In the genomic region with DNA sequence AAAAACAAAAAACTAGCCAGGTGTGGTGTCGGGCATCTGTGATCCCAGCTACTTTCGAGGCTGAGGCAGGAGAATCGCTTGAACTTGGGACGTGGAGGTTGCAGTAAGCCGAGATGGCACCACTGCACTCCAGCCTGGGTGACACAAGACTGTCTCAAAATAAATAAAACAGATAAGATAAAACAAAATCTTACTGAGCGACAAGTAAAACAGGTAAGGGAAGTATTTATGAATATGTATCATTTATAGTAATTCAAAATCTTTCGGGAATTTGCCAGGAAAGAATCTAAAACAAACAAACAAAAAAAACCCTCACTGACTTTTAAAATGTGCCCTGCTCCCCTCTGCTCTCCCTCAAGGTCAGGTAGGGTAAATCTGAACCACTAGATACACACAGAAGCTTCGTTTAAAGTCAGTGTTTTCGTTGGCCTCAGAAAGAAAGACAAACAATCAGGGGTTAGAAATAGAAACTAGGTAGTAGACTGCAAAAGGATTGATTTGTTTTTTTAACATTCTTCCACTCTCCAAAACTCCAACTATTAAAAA, we compare ENCODE assay signal across 1 cellular context.
TF ChIP-seq lines count a peak whose summit lies in the region.

No MANE protein-coding gene starts in this region.

TF ChIP-seq in HepG2, 621 proteins besides CTCF, POLR2A, EP300 and RAD21 (continued from another document and continues in another):
- TF ChIP-seq, protein P1, sequence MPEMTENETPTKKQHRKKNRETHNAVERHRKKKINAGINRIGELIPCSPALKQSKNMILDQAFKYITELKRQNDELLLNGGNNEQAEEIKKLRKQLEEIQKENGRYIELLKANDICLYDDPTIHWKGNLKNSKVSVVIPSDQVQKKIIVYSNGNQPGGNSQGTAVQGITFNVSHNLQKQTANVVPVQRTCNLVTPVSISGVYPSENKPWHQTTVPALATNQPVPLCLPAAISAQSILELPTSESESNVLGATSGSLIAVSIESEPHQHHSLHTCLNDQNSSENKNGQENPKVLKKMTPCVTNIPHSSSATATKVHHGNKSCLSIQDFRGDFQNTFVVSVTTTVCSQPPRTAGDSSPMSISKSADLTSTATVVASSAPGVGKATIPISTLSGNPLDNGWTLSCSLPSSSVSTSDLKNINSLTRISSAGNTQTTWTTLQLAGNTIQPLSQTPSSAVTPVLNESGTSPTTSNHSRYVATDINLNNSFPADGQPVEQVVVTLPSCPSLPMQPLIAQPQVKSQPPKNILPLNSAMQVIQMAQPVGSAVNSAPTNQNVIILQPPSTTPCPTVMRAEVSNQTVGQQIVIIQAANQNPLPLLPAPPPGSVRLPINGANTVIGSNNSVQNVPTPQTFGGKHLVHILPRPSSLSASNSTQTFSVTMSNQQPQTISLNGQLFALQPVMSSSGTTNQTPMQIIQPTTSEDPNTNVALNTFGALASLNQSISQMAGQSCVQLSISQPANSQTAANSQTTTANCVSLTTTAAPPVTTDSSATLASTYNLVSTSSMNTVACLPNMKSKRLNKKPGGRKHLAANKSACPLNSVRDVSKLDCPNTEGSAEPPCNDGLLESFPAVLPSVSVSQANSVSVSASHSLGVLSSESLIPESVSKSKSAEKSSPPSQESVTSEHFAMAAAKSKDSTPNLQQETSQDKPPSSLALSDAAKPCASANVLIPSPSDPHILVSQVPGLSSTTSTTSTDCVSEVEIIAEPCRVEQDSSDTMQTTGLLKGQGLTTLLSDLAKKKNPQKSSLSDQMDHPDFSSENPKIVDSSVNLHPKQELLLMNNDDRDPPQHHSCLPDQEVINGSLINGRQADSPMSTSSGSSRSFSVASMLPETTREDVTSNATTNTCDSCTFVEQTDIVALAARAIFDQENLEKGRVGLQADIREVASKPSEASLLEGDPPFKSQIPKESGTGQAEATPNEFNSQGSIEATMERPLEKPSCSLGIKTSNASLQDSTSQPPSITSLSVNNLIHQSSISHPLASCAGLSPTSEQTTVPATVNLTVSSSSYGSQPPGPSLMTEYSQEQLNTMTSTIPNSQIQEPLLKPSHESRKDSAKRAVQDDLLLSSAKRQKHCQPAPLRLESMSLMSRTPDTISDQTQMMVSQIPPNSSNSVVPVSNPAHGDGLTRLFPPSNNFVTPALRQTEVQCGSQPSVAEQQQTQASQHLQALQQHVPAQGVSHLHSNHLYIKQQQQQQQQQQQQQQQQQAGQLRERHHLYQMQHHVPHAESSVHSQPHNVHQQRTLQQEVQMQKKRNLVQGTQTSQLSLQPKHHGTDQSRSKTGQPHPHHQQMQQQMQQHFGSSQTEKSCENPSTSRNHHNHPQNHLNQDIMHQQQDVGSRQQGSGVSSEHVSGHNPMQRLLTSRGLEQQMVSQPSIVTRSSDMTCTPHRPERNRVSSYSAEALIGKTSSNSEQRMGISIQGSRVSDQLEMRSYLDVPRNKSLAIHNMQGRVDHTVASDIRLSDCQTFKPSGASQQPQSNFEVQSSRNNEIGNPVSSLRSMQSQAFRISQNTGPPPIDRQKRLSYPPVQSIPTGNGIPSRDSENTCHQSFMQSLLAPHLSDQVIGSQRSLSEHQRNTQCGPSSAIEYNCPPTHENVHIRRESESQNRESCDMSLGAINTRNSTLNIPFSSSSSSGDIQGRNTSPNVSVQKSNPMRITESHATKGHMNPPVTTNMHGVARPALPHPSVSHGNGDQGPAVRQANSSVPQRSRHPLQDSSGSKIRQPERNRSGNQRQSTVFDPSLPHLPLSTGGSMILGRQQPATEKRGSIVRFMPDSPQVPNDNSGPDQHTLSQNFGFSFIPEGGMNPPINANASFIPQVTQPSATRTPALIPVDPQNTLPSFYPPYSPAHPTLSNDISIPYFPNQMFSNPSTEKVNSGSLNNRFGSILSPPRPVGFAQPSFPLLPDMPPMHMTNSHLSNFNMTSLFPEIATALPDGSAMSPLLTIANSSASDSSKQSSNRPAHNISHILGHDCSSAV (CRISPR knock-in tag; IDR thresholded peaks at IDR 0.05; ENCODE audit: borderline replicate concordance) = no peak
- TF ChIP-seq SRSF4 (IDR thresholded peaks at IDR 0.05; ENCODE audit: low read depth, low read length, poor library complexity, severe bottlenecking) (no peak), ZNF510 (CRISPR knock-in tag; IDR thresholded peaks at IDR 0.05; ENCODE audit: low read depth) (peak; percentile 23; the same call in 1 of the 2 replicates), TSC22D2 (CRISPR knock-in tag; IDR thresholded peaks at IDR 0.05; ENCODE audit: borderline replicate concordance) (no peak), IRX3 (CRISPR knock-in tag; IDR thresholded peaks at IDR 0.05; ENCODE audit: borderline replicate concordance, low read depth) (no peak), ZNF446 (CRISPR knock-in tag; IDR thresholded peaks at IDR 0.05) (no peak), ZNF878 (CRISPR knock-in tag; IDR thresholded peaks at IDR 0.05) (no peak), ZNF569 (CRISPR knock-in tag; IDR thresholded peaks at IDR 0.05; ENCODE audit: borderline replicate concordance) (no peak), SP2 (CRISPR knock-in tag; IDR thresholded peaks at IDR 0.05) (no peak), YEATS2 (CRISPR knock-in tag; IDR thresholded peaks at IDR 0.05; ENCODE audit: borderline replicate concordance) (no peak), ZNF20 (CRISPR knock-in tag; IDR thresholded peaks at IDR 0.05) (no peak), NFKBIZ (CRISPR knock-in tag; IDR thresholded peaks at IDR 0.05) (no peak), ZMAT3 (CRISPR knock-in tag; conservative IDR thresholded peaks at IDR 0.05) (no peak), ZNF670 (CRISPR knock-in tag; IDR thresholded peaks at IDR 0.05; ENCODE audit: borderline replicate concordance) (0 out of 2 replicates have a peak, but pooled peaks have one; percentile 36), ZMYM4 (CRISPR knock-in tag; IDR thresholded peaks at IDR 0.05) (no peak), U2AF2 (IDR thresholded peaks at IDR 0.05; ENCODE audit: low read depth, low read length) (no peak), ZNF441 (CRISPR knock-in tag; IDR thresholded peaks at IDR 0.05; ENCODE audit: borderline replicate concordance) (0 out of 2 replicates have a peak, but pooled peaks have one; percentile 42), ZFP37 (CRISPR knock-in tag; IDR thresholded peaks at IDR 0.05; ENCODE audit: borderline replicate concordance) (no peak), MXI1 (IDR thresholded peaks at IDR 0.05; ENCODE audit: borderline replicate concordance, low read depth, low read length) (no peak), KDM1A (CRISPR knock-in tag; IDR thresholded peaks at IDR 0.05) (no peak), HMG20B (CRISPR knock-in tag; conservative IDR thresholded peaks at IDR 0.05) (peak; percentile 70; the same call in 1 of the 2 replicates), MED1 (CRISPR knock-in tag; IDR thresholded peaks at IDR 0.05) (peak; percentile 82), DMAP1 (CRISPR knock-in tag; IDR thresholded peaks at IDR 0.05) (peak; percentile 14; the same call in 1 of the 2 replicates), SIX1 (CRISPR knock-in tag; IDR thresholded peaks at IDR 0.05; ENCODE audit: borderline replicate concordance) (no peak; the same call in 1 of the 2 replicates), ZNF12 (CRISPR knock-in tag; IDR thresholded peaks at IDR 0.05) (no peak), ZNF432 (CRISPR knock-in tag; IDR thresholded peaks at IDR 0.05; ENCODE audit: borderline replicate concordance) (no peak), NRL (CRISPR knock-in tag; IDR thresholded peaks at IDR 0.05; ENCODE audit: borderline replicate concordance) (no peak), SYNCRIP (IDR thresholded peaks at IDR 0.05; ENCODE audit: insufficient read depth, low read depth, low read length) (no peak)
- TF ChIP-seq, protein P2, sequence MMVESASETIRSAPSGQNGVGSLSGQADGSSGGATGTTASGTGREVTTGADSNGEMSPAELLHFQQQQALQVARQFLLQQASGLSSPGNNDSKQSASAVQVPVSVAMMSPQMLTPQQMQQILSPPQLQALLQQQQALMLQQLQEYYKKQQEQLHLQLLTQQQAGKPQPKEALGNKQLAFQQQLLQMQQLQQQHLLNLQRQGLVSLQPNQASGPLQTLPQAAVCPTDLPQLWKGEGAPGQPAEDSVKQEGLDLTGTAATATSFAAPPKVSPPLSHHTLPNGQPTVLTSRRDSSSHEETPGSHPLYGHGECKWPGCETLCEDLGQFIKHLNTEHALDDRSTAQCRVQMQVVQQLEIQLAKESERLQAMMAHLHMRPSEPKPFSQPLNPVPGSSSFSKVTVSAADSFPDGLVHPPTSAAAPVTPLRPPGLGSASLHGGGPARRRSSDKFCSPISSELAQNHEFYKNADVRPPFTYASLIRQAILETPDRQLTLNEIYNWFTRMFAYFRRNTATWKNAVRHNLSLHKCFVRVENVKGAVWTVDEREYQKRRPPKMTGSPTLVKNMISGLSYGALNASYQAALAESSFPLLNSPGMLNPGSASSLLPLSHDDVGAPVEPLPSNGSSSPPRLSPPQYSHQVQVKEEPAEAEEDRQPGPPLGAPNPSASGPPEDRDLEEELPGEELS (CRISPR knock-in tag; IDR thresholded peaks at IDR 0.05) = peak; percentile 76
- TF ChIP-seq, protein P3, sequence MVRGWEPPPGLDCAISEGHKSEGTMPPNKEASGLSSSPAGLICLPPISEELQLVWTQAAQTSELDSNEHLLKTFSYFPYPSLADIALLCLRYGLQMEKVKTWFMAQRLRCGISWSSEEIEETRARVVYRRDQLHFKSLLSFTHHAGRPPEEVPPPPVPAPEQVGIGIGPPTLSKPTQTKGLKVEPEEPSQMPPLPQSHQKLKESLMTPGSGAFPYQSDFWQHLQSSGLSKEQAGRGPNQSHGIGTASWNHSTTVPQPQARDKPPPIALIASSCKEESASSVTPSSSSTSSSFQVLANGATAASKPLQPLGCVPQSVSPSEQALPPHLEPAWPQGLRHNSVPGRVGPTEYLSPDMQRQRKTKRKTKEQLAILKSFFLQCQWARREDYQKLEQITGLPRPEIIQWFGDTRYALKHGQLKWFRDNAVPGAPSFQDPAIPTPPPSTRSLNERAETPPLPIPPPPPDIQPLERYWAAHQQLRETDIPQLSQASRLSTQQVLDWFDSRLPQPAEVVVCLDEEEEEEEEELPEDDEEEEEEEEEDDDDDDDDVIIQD (CRISPR knock-in tag; IDR thresholded peaks at IDR 0.05; ENCODE audit: low read depth) = no peak
- TF ChIP-seq, protein P4, sequence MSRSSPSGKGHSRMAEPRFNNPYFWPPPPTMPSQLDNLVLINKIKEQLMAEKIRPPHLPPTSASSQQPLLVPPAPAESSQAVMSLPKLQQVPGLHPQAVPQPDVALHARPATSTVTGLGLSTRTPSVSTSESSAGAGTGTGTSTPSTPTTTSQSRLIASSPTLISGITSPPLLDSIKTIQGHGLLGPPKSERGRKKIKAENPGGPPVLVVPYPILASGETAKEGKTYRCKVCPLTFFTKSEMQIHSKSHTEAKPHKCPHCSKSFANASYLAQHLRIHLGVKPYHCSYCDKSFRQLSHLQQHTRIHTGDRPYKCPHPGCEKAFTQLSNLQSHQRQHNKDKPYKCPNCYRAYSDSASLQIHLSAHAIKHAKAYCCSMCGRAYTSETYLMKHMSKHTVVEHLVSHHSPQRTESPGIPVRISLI (CRISPR knock-in tag; IDR thresholded peaks at IDR 0.05; ENCODE audit: borderline replicate concordance) = peak; percentile 82
- TF ChIP-seq, protein P5, sequence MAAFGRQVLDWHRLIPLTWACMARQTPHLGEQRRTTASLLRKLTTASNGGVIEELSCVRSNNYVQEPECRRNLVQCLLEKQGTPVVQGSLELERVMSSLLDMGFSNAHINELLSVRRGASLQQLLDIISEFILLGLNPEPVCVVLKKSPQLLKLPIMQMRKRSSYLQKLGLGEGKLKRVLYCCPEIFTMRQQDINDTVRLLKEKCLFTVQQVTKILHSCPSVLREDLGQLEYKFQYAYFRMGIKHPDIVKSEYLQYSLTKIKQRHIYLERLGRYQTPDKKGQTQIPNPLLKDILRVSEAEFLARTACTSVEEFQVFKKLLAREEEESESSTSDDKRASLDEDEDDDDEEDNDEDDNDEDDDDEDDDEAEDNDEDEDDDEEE (CRISPR knock-in tag; IDR thresholded peaks at IDR 0.05) = no peak
- TF ChIP-seq, protein P6, sequence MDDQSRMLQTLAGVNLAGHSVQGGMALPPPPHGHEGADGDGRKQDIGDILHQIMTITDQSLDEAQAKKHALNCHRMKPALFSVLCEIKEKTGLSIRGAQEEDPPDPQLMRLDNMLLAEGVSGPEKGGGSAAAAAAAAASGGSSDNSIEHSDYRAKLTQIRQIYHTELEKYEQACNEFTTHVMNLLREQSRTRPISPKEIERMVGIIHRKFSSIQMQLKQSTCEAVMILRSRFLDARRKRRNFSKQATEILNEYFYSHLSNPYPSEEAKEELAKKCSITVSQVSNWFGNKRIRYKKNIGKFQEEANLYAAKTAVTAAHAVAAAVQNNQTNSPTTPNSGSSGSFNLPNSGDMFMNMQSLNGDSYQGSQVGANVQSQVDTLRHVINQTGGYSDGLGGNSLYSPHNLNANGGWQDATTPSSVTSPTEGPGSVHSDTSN (CRISPR knock-in tag; IDR thresholded peaks at IDR 0.05; ENCODE audit: borderline replicate concordance) = no peak
- TF ChIP-seq, protein P7, sequence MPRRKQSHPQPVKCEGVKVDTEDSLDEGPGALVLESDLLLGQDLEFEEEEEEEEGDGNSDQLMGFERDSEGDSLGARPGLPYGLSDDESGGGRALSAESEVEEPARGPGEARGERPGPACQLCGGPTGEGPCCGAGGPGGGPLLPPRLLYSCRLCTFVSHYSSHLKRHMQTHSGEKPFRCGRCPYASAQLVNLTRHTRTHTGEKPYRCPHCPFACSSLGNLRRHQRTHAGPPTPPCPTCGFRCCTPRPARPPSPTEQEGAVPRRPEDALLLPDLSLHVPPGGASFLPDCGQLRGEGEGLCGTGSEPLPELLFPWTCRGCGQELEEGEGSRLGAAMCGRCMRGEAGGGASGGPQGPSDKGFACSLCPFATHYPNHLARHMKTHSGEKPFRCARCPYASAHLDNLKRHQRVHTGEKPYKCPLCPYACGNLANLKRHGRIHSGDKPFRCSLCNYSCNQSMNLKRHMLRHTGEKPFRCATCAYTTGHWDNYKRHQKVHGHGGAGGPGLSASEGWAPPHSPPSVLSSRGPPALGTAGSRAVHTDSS (CRISPR knock-in tag; conservative IDR thresholded peaks at IDR 0.05) = no peak
- TF ChIP-seq, protein P8, sequence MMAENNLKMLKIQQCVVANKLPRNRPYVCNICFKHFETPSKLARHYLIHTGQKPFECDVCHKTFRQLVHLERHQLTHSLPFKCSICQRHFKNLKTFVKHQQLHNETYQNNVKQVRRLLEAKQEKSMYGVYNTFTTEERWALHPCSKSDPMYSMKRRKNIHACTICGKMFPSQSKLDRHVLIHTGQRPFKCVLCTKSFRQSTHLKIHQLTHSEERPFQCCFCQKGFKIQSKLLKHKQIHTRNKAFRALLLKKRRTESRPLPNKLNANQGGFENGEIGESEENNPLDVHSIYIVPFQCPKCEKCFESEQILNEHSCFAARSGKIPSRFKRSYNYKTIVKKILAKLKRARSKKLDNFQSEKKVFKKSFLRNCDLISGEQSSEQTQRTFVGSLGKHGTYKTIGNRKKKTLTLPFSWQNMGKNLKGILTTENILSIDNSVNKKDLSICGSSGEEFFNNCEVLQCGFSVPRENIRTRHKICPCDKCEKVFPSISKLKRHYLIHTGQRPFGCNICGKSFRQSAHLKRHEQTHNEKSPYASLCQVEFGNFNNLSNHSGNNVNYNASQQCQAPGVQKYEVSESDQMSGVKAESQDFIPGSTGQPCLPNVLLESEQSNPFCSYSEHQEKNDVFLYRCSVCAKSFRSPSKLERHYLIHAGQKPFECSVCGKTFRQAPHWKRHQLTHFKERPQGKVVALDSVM (CRISPR knock-in tag; IDR thresholded peaks at IDR 0.05) = peak; percentile 93
- TF ChIP-seq, protein P9, sequence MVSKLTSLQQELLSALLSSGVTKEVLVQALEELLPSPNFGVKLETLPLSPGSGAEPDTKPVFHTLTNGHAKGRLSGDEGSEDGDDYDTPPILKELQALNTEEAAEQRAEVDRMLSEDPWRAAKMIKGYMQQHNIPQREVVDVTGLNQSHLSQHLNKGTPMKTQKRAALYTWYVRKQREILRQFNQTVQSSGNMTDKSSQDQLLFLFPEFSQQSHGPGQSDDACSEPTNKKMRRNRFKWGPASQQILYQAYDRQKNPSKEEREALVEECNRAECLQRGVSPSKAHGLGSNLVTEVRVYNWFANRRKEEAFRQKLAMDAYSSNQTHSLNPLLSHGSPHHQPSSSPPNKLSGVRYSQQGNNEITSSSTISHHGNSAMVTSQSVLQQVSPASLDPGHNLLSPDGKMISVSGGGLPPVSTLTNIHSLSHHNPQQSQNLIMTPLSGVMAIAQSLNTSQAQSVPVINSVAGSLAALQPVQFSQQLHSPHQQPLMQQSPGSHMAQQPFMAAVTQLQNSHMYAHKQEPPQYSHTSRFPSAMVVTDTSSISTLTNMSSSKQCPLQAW (CRISPR knock-in tag; IDR thresholded peaks at IDR 0.05) = no peak
